8 cellular contexts compared by ENCODE assay signal in genomic region chr6:22145823-22146379, GRCh38.
DNase-seq lines count a peak whose midpoint lies in the region; ATAC-seq and TF ChIP-seq lines count a peak whose summit lies in the region.

No MANE protein-coding gene starts in this region.

- peaks cover 44% of the 10 kb centered on the region for H3K4me1 ChIP-seq in cardiac muscle cell (ENCODE audit: low read depth)

- H3K27me3 ChIP-seq in cardiac muscle cell: no peaks in the 10 kb centered on the region

- peak; percentile 68 for DNase-seq in ACHN
- peak; percentile 30 for DNase-seq in HFF-Myc (ENCODE audit: extremely low read depth, low read depth)
- peak; percentile 24 to 77 for DNase-seq in cardiac muscle cell (ENCODE audit: low read depth in 1 of 2, low spot score in 1 of 2)
- peak; percentile 63 for DNase-seq in retinal pigment epithelial cell (ENCODE audit: low read depth)
- DNase-seq in CD1c-positive myeloid dendritic cell (ENCODE audit: extremely low spot score): no peak
- DNase-seq in effector CD8-positive, alpha-beta T cell (lab: John Stamatoyannopoulos, UW): no peak

- no peaks in the 10 kb centered on the region for H3K9me3 ChIP-seq in cardiac muscle cell (ENCODE audit: low read depth)

- H3K27ac ChIP-seq in VCaP (no peak overlapping the region), cardiac muscle cell (no peak overlapping the region)

- ATAC-seq in GM19395 (IDR thresholded peaks at IDR 0.05; ENCODE audit: unreplicated experiment): no peak

- in situ Hi-C loops in ACHN (cut with HindIII; ENCODE audit: low pct_ligation_motif_present, low pct_unique_long_range_greater_than_20kb, low sequenced_read_pairs): no loop called here

- TF ChIP-seq CTCF in HFF-Myc (IDR thresholded peaks at IDR 0.05; ENCODE audit: low read depth, low read length, missing control alignments) (peak; percentile 5), VCaP (conservative IDR thresholded peaks at IDR 0.05) (peak; percentile 61), cardiac muscle cell (IDR thresholded peaks at IDR 0.05; ENCODE audit: low read depth, low read length) (peak; percentile 45), retinal pigment epithelial cell (conservative IDR thresholded peaks at IDR 0.05; ENCODE audit: low read depth, low read length) (peak; percentile 27)

- no peaks in the 10 kb centered on the region for H3K36me3 ChIP-seq in cardiac muscle cell

- H3K4me3 ChIP-seq in HFF-Myc (replicated peaks; ENCODE audit: low read depth, low read length): no peak overlapping the region
- no peak overlapping the region for H3K4me3 ChIP-seq in cardiac muscle cell
- no peak overlapping the region for H3K4me3 ChIP-seq in retinal pigment epithelial cell (ENCODE audit: low read length)

Comparison
In these comparisons a context has a peak if more than half of its experiments do, and no peak if none do; other contexts are left out.
1. DNase-seq: peak in ACHN (single experiment), HFF-Myc (single experiment), cardiac muscle cell (2 of 2) and retinal pigment epithelial cell (single experiment); none in CD1c-positive myeloid dendritic cell (single experiment) and effector CD8-positive, alpha-beta T cell (single experiment).
2. CTCF ChIP-seq: peak in every context shown above with its lines; median percentile 61 in VCaP; 45 in cardiac muscle cell; 27 in retinal pigment epithelial cell; 5 in HFF-Myc.